1 cellular context compared by ENCODE assay signal in the genomic region with DNA sequence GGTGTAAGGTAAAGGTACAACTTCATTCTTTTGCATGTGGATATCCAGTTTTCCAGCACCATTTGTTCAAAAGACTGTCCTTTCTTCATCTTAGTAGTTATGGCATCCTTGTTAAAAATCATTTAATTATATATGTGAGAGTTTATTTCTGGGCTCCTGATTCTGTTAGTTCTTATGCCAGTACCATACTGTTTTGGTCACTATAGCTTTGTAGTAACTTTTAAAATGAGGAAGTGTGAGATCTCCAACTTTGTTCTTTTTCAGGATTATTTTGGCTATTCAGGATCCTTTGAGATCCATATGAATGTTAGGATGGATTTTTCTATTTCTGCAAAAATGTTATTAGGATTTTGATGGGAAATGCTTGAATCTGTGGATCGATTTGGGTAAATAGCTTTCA.
A peak's percentile ranks its signal among the peaks of the same experiment; 100 is the strongest.
TF ChIP-seq lines count a peak whose summit lies in the region.

No MANE protein-coding gene starts in this region.

TF ChIP-seq in K562, 482 proteins besides CTCF, POLR2A, EP300 and RAD21:
- TF ChIP-seq ZFP36 (IDR thresholded peaks at IDR 0.05; ENCODE audit: low read depth, low read length, partially characterized antibody) (no peak), RBM25 (IDR thresholded peaks at IDR 0.05; ENCODE audit: low read depth, low read length, severe bottlenecking) (peak; percentile 80), SRSF1 (IDR thresholded peaks at IDR 0.05; ENCODE audit: low read depth, low read length) (no peak), SPI1 (IDR thresholded peaks at IDR 0.05; ENCODE audit: borderline replicate concordance, low read depth, low read length) (peak; percentile 60)
